26 cellular contexts compared by ENCODE assay signal in the genomic region with DNA sequence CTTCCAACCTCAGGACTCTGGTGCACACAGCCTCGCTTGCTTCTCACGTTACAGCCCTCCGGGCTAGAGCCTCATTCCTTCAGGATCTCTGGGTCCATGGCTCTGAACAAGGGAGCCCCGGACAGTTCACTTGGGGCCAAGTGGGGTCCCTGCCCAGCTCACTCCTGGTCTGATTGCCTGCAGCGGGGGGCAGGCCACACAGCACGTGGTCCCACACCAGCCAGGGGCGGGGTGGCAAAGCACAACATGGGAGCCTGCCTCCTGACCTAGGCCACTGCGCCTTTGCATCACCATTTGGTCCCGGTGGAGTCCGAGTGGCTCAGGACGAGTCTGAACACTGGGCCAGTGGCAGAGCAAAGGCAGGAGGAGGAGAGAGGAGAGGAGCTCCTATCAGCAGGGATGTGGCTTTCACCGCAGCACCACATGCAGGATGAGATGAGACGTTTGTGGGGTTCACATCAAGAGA. TPM values are rescaled to one million over a fixed set of nuclear protein-coding genes. Genes with fewer than 3 reads are reported as not detected.
A peak's percentile ranks its signal among the peaks of the same experiment; 100 is the strongest.
DNase-seq lines count a peak whose midpoint lies in the region; ATAC-seq and TF ChIP-seq lines count a peak whose summit lies in the region.
"Had no signal": no experiment of that assay in that cellular context is flagged by ENCODE, and none has a peak within 500 bp of the region (broad histone marks: within the 10 kb centered on the region; RNA-seq: fewer than 3 reads in every experiment).

No MANE protein-coding gene starts in this region.

- H3K27ac ChIP-seq in SJCRH30 (no peak overlapping the region), endodermal cell (ENCODE audit: low read depth, low read length) (no peak overlapping the region)
- H3K27ac ChIP-seq: esophagus squamous epithelium, gastrocnemius medialis, parathyroid adenoma, right lobe of liver, SJSA1 had no signal

- H3K4me1 ChIP-seq in SJCRH30 (peaks cover 2% of the 10 kb centered on the region; the same call in 1 of the 2 replicates), endodermal cell (ENCODE audit: control insufficient read depth, insufficient read depth, low read length) (no peaks in the 10 kb centered on the region), BE2C (no peaks in the 10 kb centered on the region)
- H3K4me1 ChIP-seq: parathyroid adenoma, right lobe of liver had no signal

- no peaks in the 10 kb centered on the region for H3K36me3 Mint-ChIP-seq in activated naive CD4-positive, alpha-beta T cell treated with anti-CD3 and anti-CD28 coated beads, Interleukin-2, amount 10 ng/mL, durations not matched to agents 7 days and 5 days
- H3K36me3 Mint-ChIP-seq in endodermal cell (ENCODE audit: low read depth) = no peaks in the 10 kb centered on the region
- no peaks in the 10 kb centered on the region for H3K36me3 Mint-ChIP-seq in stimulated activated effector memory CD8-positive, alpha-beta T cell treated with anti-CD3 and anti-CD28 coated beads, Interleukin-12 subunit alpha, Interleukin-12 subunit beta, amount 100 ng/mL, for 72 hours
- H3K36me3 Mint-ChIP-seq: activated naive CD4-positive, alpha-beta T cell treated with anti-CD3 and anti-CD28 coated beads, Interleukin-2, amount 50 U/mL, for 24 hours; IgD-negative memory B cell; naive thymus-derived CD8-positive, alpha-beta T cell had no signal

- no peak for TF ChIP-seq CTCF in endodermal cell (conservative IDR thresholded peaks at IDR 0.05)
- TF ChIP-seq CTCF in BE2C (IDR thresholded peaks at IDR 0.05; ENCODE audit: low read depth, low read length) = no peak

- H3K9me3 Mint-ChIP-seq in activated naive CD4-positive, alpha-beta T cell treated with anti-CD3 and anti-CD28 coated beads, Interleukin-2, amount 10 ng/mL, durations not matched to agents 7 days and 5 days = no peaks in the 10 kb centered on the region
- peaks cover 6% of the 10 kb centered on the region for H3K9me3 Mint-ChIP-seq in endodermal cell
- H3K9me3 Mint-ChIP-seq in stimulated activated effector memory CD8-positive, alpha-beta T cell treated with anti-CD3 and anti-CD28 coated beads, Interleukin-12 subunit alpha, Interleukin-12 subunit beta, amount 100 ng/mL, for 72 hours = no peaks in the 10 kb centered on the region
- H3K9me3 Mint-ChIP-seq: activated CD4-positive, alpha-beta T cell treated with anti-CD3 and anti-CD28 coated beads, Interleukin-2, amount 10 ng/mL, durations not matched to agents 7 days and 5 days; activated naive CD4-positive, alpha-beta T cell treated with anti-CD3 and anti-CD28 coated beads, Interleukin-2, amount 50 U/mL, for 24 hours; activated T-cell treated with anti-CD3 and anti-CD28 coated beads, Interleukin-2, amount 50 U/mL, for 4 hours; IgD-negative memory B cell; naive thymus-derived CD8-positive, alpha-beta T cell; T-helper 1 cell treated with Interleukin-12 subunit alpha and Interleukin-12 subunit beta and Interleukin-4 antibody, amounts not matched to agents 30 μg/mL and 1 μg/mL, for 36 hours had no signal

- WGBS in endodermal cell (ENCODE audit: insufficient coverage in 1 of 2, insufficient read length in 1 of 2), 2 experiments = 85 to 87% methylated on average over 8 to 13 of the region's 13 CpGs

- peaks cover 8% of the 10 kb centered on the region for H3K4me1 Mint-ChIP-seq in activated naive CD4-positive, alpha-beta T cell treated with anti-CD3 and anti-CD28 coated beads, Interleukin-2, amount 10 ng/mL, durations not matched to agents 7 days and 5 days
- peaks cover 7% of the 10 kb centered on the region for H3K4me1 Mint-ChIP-seq in endodermal cell
- H3K4me1 Mint-ChIP-seq in stimulated activated effector memory CD8-positive, alpha-beta T cell treated with anti-CD3 and anti-CD28 coated beads, Interleukin-12 subunit alpha, Interleukin-12 subunit beta, amount 100 ng/mL, for 72 hours = peaks cover 30% of the 10 kb centered on the region
- H3K4me1 Mint-ChIP-seq: IgD-negative memory B cell had no signal

- peaks cover 64% of the 10 kb centered on the region for H3K27me3 Mint-ChIP-seq in activated naive CD4-positive, alpha-beta T cell treated with anti-CD3 and anti-CD28 coated beads, Interleukin-2, amount 10 ng/mL, durations not matched to agents 7 days and 5 days
- H3K27me3 Mint-ChIP-seq in endodermal cell (ENCODE audit: insufficient read depth) = no peaks in the 10 kb centered on the region
- H3K27me3 Mint-ChIP-seq: activated naive CD4-positive, alpha-beta T cell treated with anti-CD3 and anti-CD28 coated beads, Interleukin-2, amount 50 U/mL, for 24 hours had no signal

- CTCF ChIA-PET in activated naive CD4-positive, alpha-beta T cell treated with anti-CD3 and anti-CD28 coated beads, Interleukin-2, amount 10 ng/mL, durations not matched to agents 7 days and 5 days (lab: Charles Lee) = interaction anchor here (7.0 kb wide), 1 partner anchor 83 kb away, joined by 196 read pairs; no protein-coding TSS in a partner anchor

- H3K27ac Mint-ChIP-seq in activated naive CD4-positive, alpha-beta T cell treated with anti-CD3 and anti-CD28 coated beads, Interleukin-2, amount 10 ng/mL, durations not matched to agents 7 days and 5 days = no peak overlapping the region
- H3K27ac Mint-ChIP-seq in endodermal cell = no peak overlapping the region
- H3K27ac Mint-ChIP-seq in stimulated activated effector memory CD8-positive, alpha-beta T cell treated with anti-CD3 and anti-CD28 coated beads, Interleukin-12 subunit alpha, Interleukin-12 subunit beta, amount 100 ng/mL, for 72 hours = no peak overlapping the region
- H3K27ac Mint-ChIP-seq: activated CD4-positive, alpha-beta T cell treated with anti-CD3 and anti-CD28 coated beads, Interleukin-2, amount 10 ng/mL, durations not matched to agents 7 days and 5 days; activated naive CD4-positive, alpha-beta T cell treated with anti-CD3 and anti-CD28 coated beads, Interleukin-2, amount 50 U/mL, for 24 hours; IgD-negative memory B cell; naive thymus-derived CD8-positive, alpha-beta T cell; T-helper 1 cell treated with Interleukin-12 subunit alpha and Interleukin-12 subunit beta and Interleukin-4 antibody, amounts not matched to agents 30 μg/mL and 1 μg/mL, for 36 hours had no signal

- H3K4me3 Mint-ChIP-seq in activated naive CD4-positive, alpha-beta T cell treated with anti-CD3 and anti-CD28 coated beads, Interleukin-2, amount 10 ng/mL, durations not matched to agents 7 days and 5 days = no peak overlapping the region
- H3K4me3 Mint-ChIP-seq in endodermal cell = no peak overlapping the region
- H3K4me3 Mint-ChIP-seq in stimulated activated effector memory CD8-positive, alpha-beta T cell treated with anti-CD3 and anti-CD28 coated beads, Interleukin-12 subunit alpha, Interleukin-12 subunit beta, amount 100 ng/mL, for 72 hours = no peak overlapping the region
- H3K4me3 Mint-ChIP-seq: activated CD4-positive, alpha-beta T cell treated with anti-CD3 and anti-CD28 coated beads, Interleukin-2, amount 10 ng/mL, durations not matched to agents 7 days and 5 days; activated naive CD4-positive, alpha-beta T cell treated with anti-CD3 and anti-CD28 coated beads, Interleukin-2, amount 50 U/mL, for 24 hours; activated T-cell treated with anti-CD3 and anti-CD28 coated beads, Interleukin-2, amount 50 U/mL, for 4 hours; IgD-negative memory B cell; naive thymus-derived CD8-positive, alpha-beta T cell; T-helper 1 cell treated with Interleukin-12 subunit alpha and Interleukin-12 subunit beta and Interleukin-4 antibody, amounts not matched to agents 30 μg/mL and 1 μg/mL, for 36 hours had no signal

- no peak overlapping the region for H3K4me3 ChIP-seq in SJCRH30
- no peak overlapping the region for H3K4me3 ChIP-seq in endodermal cell (ENCODE audit: low read length)
- H3K4me3 ChIP-seq in BE2C (ENCODE audit: low read depth, low read length) = no peak overlapping the region
- H3K4me3 ChIP-seq: esophagus squamous epithelium, gastrocnemius medialis, right lobe of liver, SJSA1 had no signal

- peak; percentile 50 for ATAC-seq in stimulated activated effector memory CD8-positive, alpha-beta T cell treated with anti-CD3 and anti-CD28 coated beads, Interleukin-12 subunit alpha, Interleukin-12 subunit beta, amount 100 ng/mL, for 72 hours
- no peak for ATAC-seq in GM18873 (IDR thresholded peaks at IDR 0.05; ENCODE audit: low FRiP score, unreplicated experiment)
- ATAC-seq: activated T-cell treated with anti-CD3 and anti-CD28 coated beads, Interleukin-2, amount 50 U/mL, for 4 hours; gastrocnemius medialis; right lobe of liver had no signal

- peak; percentile 15 for DNase-seq in activated naive CD4-positive, alpha-beta T cell treated with anti-CD3 and anti-CD28 coated beads, Interleukin-2, amount 10 ng/mL, durations not matched to agents 7 days and 5 days
- no peak for DNase-seq in activated naive CD4-positive, alpha-beta T cell treated with anti-CD3 and anti-CD28 coated beads, Interleukin-2, amount 50 U/mL, for 16 hours
- DNase-seq in SJCRH30 (peak; percentile 59 to 72), endodermal cell (peak; percentile 56), BE2C (no peak), SW480 (ENCODE audit: low spot score) (no peak)
- no peak for DNase-seq in stimulated activated effector memory CD8-positive, alpha-beta T cell treated with anti-CD3 and anti-CD28 coated beads, Interleukin-12 subunit alpha, Interleukin-12 subunit beta, amount 100 ng/mL, for 72 hours (ENCODE audit: low spot score in 2 of 2)
- DNase-seq: ACHN; activated CD4-positive, alpha-beta T cell treated with anti-CD3 and anti-CD28 coated beads, Interleukin-2, amount 10 ng/mL, durations not matched to agents 7 days and 5 days; activated T-cell treated with anti-CD3 and anti-CD28 coated beads, Interleukin-2, amount 50 U/mL, for 4 hours; C1 segment of cervical spinal cord; esophagus squamous epithelium; naive thymus-derived CD8-positive, alpha-beta T cell; NCI-H1436; NCI-H510A; NK-92 treated with Interleukin-12 subunit alpha and Interleukin-12 subunit beta, amount 100 ng/mL, for 24 hours had no signal

- peaks cover 6% of the 10 kb centered on the region for H3K27me3 ChIP-seq in SJCRH30
- H3K27me3 ChIP-seq in endodermal cell (ENCODE audit: control insufficient read depth, insufficient read depth, low read length, poor library complexity, severe bottlenecking) = no peaks in the 10 kb centered on the region
- H3K27me3 ChIP-seq in BE2C = no peaks in the 10 kb centered on the region
- H3K27me3 ChIP-seq: gastrocnemius medialis, right lobe of liver, SJSA1 had no signal

- H3K36me3 ChIP-seq in SJCRH30 (no peaks in the 10 kb centered on the region), endodermal cell (ENCODE audit: control insufficient read depth, insufficient read depth, low read length) (no peaks in the 10 kb centered on the region), BE2C (no peaks in the 10 kb centered on the region)
- H3K36me3 ChIP-seq: esophagus squamous epithelium, gastrocnemius medialis, right lobe of liver, SJSA1 had no signal

- H3K9ac ChIP-seq in endodermal cell (ENCODE audit: extremely low read depth, low read length, poor library complexity, severe bottlenecking) = no peak overlapping the region
- H3K9ac ChIP-seq: parathyroid adenoma had no signal

- no peaks in the 10 kb centered on the region for H3K9me3 ChIP-seq in SJCRH30 (replicated peaks)
- peaks cover 6% of the 10 kb centered on the region for H3K9me3 ChIP-seq in endodermal cell (ENCODE audit: control insufficient read depth, low read length)
- H3K9me3 ChIP-seq in BE2C = no peaks in the 10 kb centered on the region
- H3K9me3 ChIP-seq: esophagus squamous epithelium, gastrocnemius medialis, right lobe of liver, SJSA1 had no signal

RNA-seq across cellular contexts. Expression of a gene that starts 13.4 kb away (rescaled TPM):
- not detected in 2 replicates for total RNA-seq in SJCRH30 (2014; rRNA removed; shearing (Covaris generic))
- 1 to 10 TPM; 2.3 to 4.4 TPM for total RNA-seq in endodermal cell
- 0.61 TPM for polyA plus RNA-seq in endodermal cell (2013, experiment 1 of 2)
- not detected for polyA plus RNA-seq in endodermal cell (2013, experiment 2 of 2)
- polyA plus RNA-seq in BE2C (2012; ENCODE audit: insufficient read depth, insufficient read length, low read depth) = not detected
- total RNA-seq: activated T-cell treated with anti-CD3 and anti-CD28 coated beads, Interleukin-2, amount 50 U/mL, for 4 hours; gastrocnemius medialis; H4; MCF 10A; right lobe of liver; SJSA1 had no signal
- polyA plus RNA-seq: IgD-negative memory B cell had no signal

RNA-seq across cellular contexts. Expression of a gene that starts 43.5 kb away (rescaled TPM):
- 0.46 and 1.0 TPM in 2 replicates for total RNA-seq in SJCRH30 (2014; rRNA removed; shearing (Covaris generic))
- 10 to 100 TPM; 83.3 to 94.2 TPM for total RNA-seq in endodermal cell
- polyA plus RNA-seq in endodermal cell (2013, experiment 1 of 2) = 19.3 TPM
- polyA plus RNA-seq in endodermal cell (2013, experiment 2 of 2) = 21.2 TPM
- 3.4 TPM for polyA plus RNA-seq in BE2C (2012; ENCODE audit: insufficient read depth, insufficient read length, low read depth)
- total RNA-seq: H4, MCF 10A had no signal

Comparison
In these comparisons a context has a peak if more than half of its experiments do, and no peak if none do; other contexts are left out.
1. DNase-seq: peak in activated naive CD4-positive, alpha-beta T cell treated with anti-CD3 and anti-CD28 coated beads, Interleukin-2, amount 10 ng/mL, durations not matched to agents 7 days and 5 days (single experiment), SJCRH30 (2 of 2) and endodermal cell (single experiment); none in activated naive CD4-positive, alpha-beta T cell treated with anti-CD3 and anti-CD28 coated beads, Interleukin-2, amount 50 U/mL, for 16 hours (single experiment), stimulated activated effector memory CD8-positive, alpha-beta T cell treated with anti-CD3 and anti-CD28 coated beads, Interleukin-12 subunit alpha, Interleukin-12 subunit beta, amount 100 ng/mL, for 72 hours (0 of 2), BE2C (single experiment) and SW480 (single experiment).
2. RNA of a gene that starts 43.5 kb away (total RNA-seq): 83.3 to 94.2 TPM in endodermal cell; 0.46 to 1.0 TPM in SJCRH30; every median in the first group is over 10 times any median in the second.